In the genomic region with DNA sequence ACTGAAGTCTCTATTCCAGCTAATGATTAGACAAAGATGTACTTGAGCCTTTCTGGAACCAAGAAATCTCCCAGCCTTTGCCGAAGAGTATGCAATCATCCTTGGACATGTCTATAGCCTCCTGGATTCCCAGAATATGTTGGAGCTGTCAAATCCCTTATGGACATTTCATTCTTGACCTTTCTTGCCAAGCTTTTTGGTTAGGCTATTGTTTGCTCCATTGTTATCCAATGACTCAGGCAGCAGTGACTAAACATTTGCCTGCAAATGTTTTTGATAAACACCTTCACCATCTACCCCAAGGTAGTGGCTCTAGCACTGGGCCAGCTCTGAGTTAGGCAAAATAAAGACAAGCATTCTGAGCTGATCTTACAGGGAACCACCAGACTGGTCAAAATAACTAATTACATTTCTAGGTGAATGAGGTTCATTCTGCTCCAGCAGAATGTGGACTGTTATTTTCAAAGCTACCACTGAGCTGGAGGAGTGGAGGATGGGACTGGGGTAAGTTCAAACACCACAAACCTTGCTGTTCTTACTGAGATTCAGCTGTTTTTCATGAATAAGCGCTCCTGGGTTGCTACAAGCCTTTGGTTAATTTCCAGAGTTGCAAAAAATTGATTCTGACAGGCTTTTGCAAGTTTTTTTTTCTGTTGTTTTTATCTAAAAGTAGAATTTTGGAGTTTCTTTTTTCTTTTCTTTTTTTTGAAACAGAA, we compare ENCODE assay signal across 16 cellular contexts.
DNase-seq lines count a peak whose midpoint lies in the region; ATAC-seq, FAIRE-seq and TF ChIP-seq lines count a peak whose summit lies in the region.
"Had no signal": no experiment of that assay in that cellular context is flagged by ENCODE, and none has a peak within 500 bp of the region (broad histone marks: within the 10 kb centered on the region; RNA-seq: fewer than 3 reads in every experiment).

No MANE protein-coding gene starts in this region.

- TF ChIP-seq CTCF in H9 (conservative IDR thresholded peaks at IDR 0.05), result no peak
- no peak for TF ChIP-seq CTCF in SK-N-SH (IDR thresholded peaks at IDR 0.05)
- TF ChIP-seq CTCF in lower lobe of right lung (IDR thresholded peaks at IDR 0.05), result no peak

- H2AK5ac ChIP-seq in H9 (ENCODE audit: insufficient read length, low read length), result peak overlapping the region; percentile 65

- H3K4me1 ChIP-seq in H9 (ENCODE audit: insufficient read depth, low read length) (no peaks in the 10 kb centered on the region), SK-N-SH (ENCODE audit: control insufficient read depth in 1 of 2, insufficient read depth in 2 of 2, low read depth in 1 of 2, low read length in 1 of 2) (no peaks in the 10 kb centered on the region), lower lobe of right lung (no peaks in the 10 kb centered on the region)

- no peak overlapping the region for H2BK15ac ChIP-seq in H9 (ENCODE audit: low read depth, low read length)

- TF ChIP-seq EP300 in SK-N-SH (IDR thresholded peaks at IDR 0.05; ENCODE audit: borderline replicate concordance in 1 of 2, low read depth in 1 of 2, low read length in 1 of 2), result peak in 1 of 2 experiments; percentile 71; a peak in 2 of 4 replicates

- CTCF ChIA-PET in SK-N-SH (lab: Yijun Ruan, JAX), result no interaction called here

- H3K23me2 ChIP-seq in H9 (ENCODE audit: insufficient read length, low read depth, low read length, poor library complexity, severe bottlenecking), result no peaks in the 10 kb centered on the region

- H3K79me2 ChIP-seq in H9 (ENCODE audit: insufficient read depth, low read length) (no peaks in the 10 kb centered on the region), SK-N-SH (ENCODE audit: insufficient read depth) (no peaks in the 10 kb centered on the region)
- H3K79me2 ChIP-seq: hepatocyte had no signal

- peaks cover 4 to 12% (median 5%) of the 10 kb centered on the region in 3 experiments; a peak in 5 of 7 replicates for H3K36me3 Mint-ChIP-seq in H9 (ENCODE audit: insufficient read depth in 1 of 3, low read depth in 3 of 3)
- H3K36me3 Mint-ChIP-seq: memory B cell had no signal

- peaks cover 19 to 34% of the 10 kb centered on the region in 2 experiments for H3K9me3 Mint-ChIP-seq in H9

- H3K4me3 ChIP-seq in SK-N-SH (ENCODE audit: low read depth in 2 of 2, low read length in 1 of 2), result no peak overlapping the region
- H3K4me3 ChIP-seq in lower lobe of right lung, result no peak overlapping the region
- H3K4me3 ChIP-seq: hepatocyte, ovary, SK-N-MC, thoracic aorta had no signal

- H3K9ac ChIP-seq in H9 (ENCODE audit: extremely low read depth, insufficient read length, low read length), result no peak overlapping the region
- H3K9ac ChIP-seq in SK-N-SH, result no peak overlapping the region

- H3K27me3 Mint-ChIP-seq in H9 (ENCODE audit: low read depth), result no peaks in the 10 kb centered on the region

- no peak overlapping the region for H4K8ac ChIP-seq in H9 (replicated peaks; ENCODE audit: insufficient read length, low read depth, low read length)

- intact Hi-C loops in lower lobe of right lung (cut with DNase I), result no loop called here

- ATAC-seq in GM19395 (IDR thresholded peaks at IDR 0.05; ENCODE audit: unreplicated experiment) (no peak), lower lobe of right lung (no peak)
- ATAC-seq: effector memory CD8-positive, alpha-beta T cell; WTC11 had no signal

- H2AFZ ChIP-seq in H9 (ENCODE audit: low read length) (peak overlapping the region; percentile 48), SK-N-SH (ENCODE audit: low read depth) (no peak overlapping the region)
- H2AFZ ChIP-seq: hepatocyte had no signal

- WGBS in H9 (ENCODE audit: extremely low coverage, insufficient read length, low lambda C conversion rate), result no CpG with 5 or more reads among the region's 2 CpGs
- 26% methylated on average over 2 of the region's 2 CpGs for WGBS in SK-N-SH (ENCODE audit: low lambda C conversion rate)

- no peak overlapping the region for H4K91ac ChIP-seq in H9 (ENCODE audit: insufficient read length, low read depth, low read length)

- H3K4ac ChIP-seq in H9 (ENCODE audit: low read depth, low read length), result no peak overlapping the region

- no peak overlapping the region for H2BK5ac ChIP-seq in H9 (ENCODE audit: insufficient read length, low read length)

- H3K56ac ChIP-seq in H9 (ENCODE audit: insufficient read length, low read depth, low read length), result no peak overlapping the region

- H3K14ac ChIP-seq in H9 (ENCODE audit: insufficient read depth, low read length), result no peak overlapping the region

- H3T11ph ChIP-seq in H9 (ENCODE audit: low read length), result no peak overlapping the region

- H3K79me1 ChIP-seq in H9 (ENCODE audit: insufficient read depth, low read depth, low read length, poor library complexity, severe bottlenecking), result no peaks in the 10 kb centered on the region

- no peaks in the 10 kb centered on the region for H3K9me3 ChIP-seq in H9 (ENCODE audit: control insufficient read depth, low read depth, low read length)
- peaks cover 29% of the 10 kb centered on the region for H3K9me3 ChIP-seq in SK-N-SH
- peaks cover 22% of the 10 kb centered on the region for H3K9me3 ChIP-seq in lower lobe of right lung
- H3K9me3 ChIP-seq: ovary had no signal

- H4K20me1 ChIP-seq in H9 (ENCODE audit: control insufficient read depth, insufficient read depth, insufficient read length) (no peaks in the 10 kb centered on the region), SK-N-SH (ENCODE audit: insufficient read depth) (no peaks in the 10 kb centered on the region)

- H3K18ac ChIP-seq in H9 (ENCODE audit: insufficient read length, low read depth, low read length), result no peak overlapping the region

- H3F3A ChIP-seq in SK-N-SH (replicated peaks; ENCODE audit: insufficient read depth), result peaks cover 3% of the 10 kb centered on the region

- no peak for TF ChIP-seq RAD21 in SK-N-SH (IDR thresholded peaks at IDR 0.05; ENCODE audit: low read length)

- H3K27ac ChIP-seq in H9 (ENCODE audit: insufficient read length, low read depth, low read length) (no peak overlapping the region), SK-N-SH (ENCODE audit: low read depth in 2 of 2, low read length in 1 of 2) (peak overlapping the region; percentile 25 to 59; a peak in 3 of 4 replicates), lower lobe of right lung (no peak overlapping the region)
- H3K27ac ChIP-seq: hepatocyte, ovary, SK-N-MC had no signal

- no peak overlapping the region for H3K4me3 Mint-ChIP-seq in H9
- H3K4me3 Mint-ChIP-seq: effector memory CD8-positive, alpha-beta T cell; memory B cell; WTC11 had no signal

- POLR2A ChIA-PET in SK-N-SH (lab: Yijun Ruan, JAX), result no interaction called here

- H3K27me3 ChIP-seq in H9 (ENCODE audit: insufficient read depth, low read length) (no peaks in the 10 kb centered on the region), SK-N-SH (ENCODE audit: insufficient read depth) (no peaks in the 10 kb centered on the region), lower lobe of right lung (ENCODE audit: low read depth) (no peaks in the 10 kb centered on the region)
- H3K27me3 ChIP-seq: hepatocyte, ovary had no signal

- DNase-seq in H9 (no peak), SK-N-SH (no peak), fibroblast of peridontal ligament (ENCODE audit: extremely low read depth) (peak; percentile 84), urothelium cell line (ENCODE audit: low spot score) (peak; percentile 74), lower lobe of right lung (no peak), NCI-H2227 treated with DMSO at 0.1 percent for 48 hours (lab: John Stamatoyannopoulos, UW) (no peak)
- DNase-seq: amygdala; effector memory CD8-positive, alpha-beta T cell; MM.1S; ovary had no signal

- H3K36me3 ChIP-seq in SK-N-SH (replicated peaks in 1 of 2; ENCODE audit: control insufficient read depth in 1 of 2, insufficient read depth in 2 of 2, low read length in 1 of 2), result no peaks in the 10 kb centered on the region
- no peaks in the 10 kb centered on the region for H3K36me3 ChIP-seq in lower lobe of right lung
- H3K36me3 ChIP-seq: ovary, thoracic aorta had no signal

- H3K4me2 ChIP-seq in H9 (ENCODE audit: insufficient read depth, insufficient read length, low read length), result no peak overlapping the region
- no peak overlapping the region for H3K4me2 ChIP-seq in SK-N-SH
- H3K4me2 ChIP-seq: hepatocyte had no signal

- H3K23ac ChIP-seq in H9 (ENCODE audit: insufficient read length, low read depth, low read length), result no peak overlapping the region

- no peak overlapping the region for H2BK12ac ChIP-seq in H9 (ENCODE audit: insufficient read length, low read depth, low read length)

- H3K9me2 ChIP-seq in SK-N-SH, result no peaks in the 10 kb centered on the region

- no peak overlapping the region for H3K27ac Mint-ChIP-seq in H9
- H3K27ac Mint-ChIP-seq: effector memory CD8-positive, alpha-beta T cell; memory B cell; WTC11 had no signal

- H4K5ac ChIP-seq in H9 (ENCODE audit: insufficient read length, low read depth, low read length), result no peak overlapping the region

- FAIRE-seq in urothelium cell line (lab: Jason Lieb, UNC), result no peak

- no peak overlapping the region for H2BK20ac ChIP-seq in H9 (ENCODE audit: low read depth, low read length, poor library complexity, severe bottlenecking)

- peaks cover 6% of the 10 kb centered on the region in 2 experiments; a peak in 3 of 4 replicates for H3K4me1 Mint-ChIP-seq in H9
- H3K4me1 Mint-ChIP-seq: memory B cell had no signal

- H2BK120ac ChIP-seq in H9 (ENCODE audit: low read depth, low read length, poor library complexity, severe bottlenecking), result no peak overlapping the region

TF ChIP-seq in SK-N-SH, 30 proteins besides CTCF, POLR2A, EP300 and RAD21 (continues in another document):
- TF ChIP-seq SIN3A (IDR thresholded peaks at IDR 0.05; ENCODE audit: borderline replicate concordance, low read depth, low read length), result 0 out of 2 replicates have a peak, but pooled peaks have one; percentile 11
- TF ChIP-seq YY1 (IDR thresholded peaks at IDR 0.05; ENCODE audit: low read depth), result no peak
- no peak for TF ChIP-seq FOXJ3 (CRISPR knock-in tag; IDR thresholded peaks at IDR 0.05)
- TF ChIP-seq ELF1 (IDR thresholded peaks at IDR 0.05), result no peak
- TF ChIP-seq NFIC (IDR thresholded peaks at IDR 0.05; ENCODE audit: borderline replicate concordance), result peak; percentile 70; the same call in 1 of the 2 replicates
- peak; percentile 58; the same call in 1 of the 2 replicates for TF ChIP-seq POLR2AphosphoS5 (IDR thresholded peaks at IDR 0.05; ENCODE audit: low read depth, low read length)

Comparison
In these comparisons a context has a peak if more than half of its experiments do, and no peak if none do; other contexts are left out.
1. DNase-seq: peak in fibroblast of peridontal ligament (single experiment) and urothelium cell line (single experiment); none in H9 (single experiment), SK-N-SH (single experiment), lower lobe of right lung (single experiment) and NCI-H2227 treated with DMSO at 0.1 percent for 48 hours (single experiment).
2. H3K27ac ChIP-seq: peak in SK-N-SH (2 of 2); none in H9 (single experiment) and lower lobe of right lung (single experiment).